In genomic region chr19:38453596-38453995, GRCh38 we compare ENCODE assay signal across 23 cellular contexts. TPM values are rescaled to one million over a fixed set of nuclear protein-coding genes. Genes with fewer than 3 reads are reported as not detected.
"Had no signal": no experiment of that assay in that cellular context is flagged by ENCODE, and none has a peak within 500 bp of the region (broad histone marks: within the 10 kb centered on the region; RNA-seq: fewer than 3 reads in every experiment).

No MANE protein-coding gene starts in this region.

- H3K4me3 Mint-ChIP-seq: activated CD4-positive, alpha-beta T cell treated with anti-CD3 and anti-CD28 coated beads for 36 hours; activated CD4-positive, alpha-beta T cell treated with anti-CD3 and anti-CD28 coated beads, Interleukin-2, amount 10 ng/mL, durations not matched to agents 7 days and 5 days; activated naive CD4-positive, alpha-beta T cell treated with anti-CD3 and anti-CD28 coated beads, Interleukin-2, amount 10 ng/mL, durations not matched to agents 7 days and 5 days; activated naive CD8-positive, alpha-beta T cell; activated naive CD8-positive, alpha-beta T cell treated with anti-CD3 and anti-CD28 coated beads, Interleukin-2, amount 50 U/mL, for 24 hours; activated T-cell treated with anti-CD3 and anti-CD28 coated beads, Interleukin-2, amount 50 U/mL, for 24 hours; brain had no signal

- H3K9me3 ChIP-seq: SJCRH30 had no signal

- H3K36me3 ChIP-seq: WERI-Rb-1 had no signal

- H3K36me3 Mint-ChIP-seq: activated naive CD4-positive, alpha-beta T cell treated with anti-CD3 and anti-CD28 coated beads, Interleukin-2, amount 10 ng/mL, durations not matched to agents 7 days and 5 days; activated naive CD8-positive, alpha-beta T cell had no signal

- H3K27ac Mint-ChIP-seq: activated CD4-positive, alpha-beta T cell treated with anti-CD3 and anti-CD28 coated beads for 36 hours; activated CD4-positive, alpha-beta T cell treated with anti-CD3 and anti-CD28 coated beads, Interleukin-2, amount 10 ng/mL, durations not matched to agents 7 days and 5 days; activated naive CD4-positive, alpha-beta T cell treated with anti-CD3 and anti-CD28 coated beads, Interleukin-2, amount 10 ng/mL, durations not matched to agents 7 days and 5 days; activated naive CD8-positive, alpha-beta T cell; activated naive CD8-positive, alpha-beta T cell treated with anti-CD3 and anti-CD28 coated beads, Interleukin-2, amount 50 U/mL, for 24 hours; activated T-cell treated with anti-CD3 and anti-CD28 coated beads, Interleukin-2, amount 50 U/mL, for 24 hours; brain had no signal

- H3K4me1 Mint-ChIP-seq: activated CD4-positive, alpha-beta T cell treated with anti-CD3 and anti-CD28 coated beads for 36 hours; activated naive CD4-positive, alpha-beta T cell treated with anti-CD3 and anti-CD28 coated beads, Interleukin-2, amount 10 ng/mL, durations not matched to agents 7 days and 5 days; brain had no signal

- H3K27ac ChIP-seq: KMS-11, SJCRH30, SK-N-MC, WERI-Rb-1 had no signal

- H3K27me3 ChIP-seq: SJCRH30 had no signal

- DNase-seq: activated T-cell treated with anti-CD3 and anti-CD28 coated beads, Interleukin-2, amount 50 U/mL, for 24 hours; central memory CD4-positive, alpha-beta T cell; MM.1S; NCI-H1092; NCI-H1436 treated with DMSO at 0.1 percent for 48 hours; NCI-H1694 treated with DMSO at 0.1 percent for 48 hours; NCI-H2029; NCI-H345; NCI-H524 treated with DMSO at 0.1 percent for 48 hours; T1000 had no signal

- H3K4me1 ChIP-seq: SJCRH30 had no signal

- H3K27me3 Mint-ChIP-seq: activated CD4-positive, alpha-beta T cell treated with anti-CD3 and anti-CD28 coated beads, Interleukin-2, amount 10 ng/mL, durations not matched to agents 7 days and 5 days; activated naive CD8-positive, alpha-beta T cell; activated T-cell treated with anti-CD3 and anti-CD28 coated beads, Interleukin-2, amount 50 U/mL, for 24 hours had no signal

- H3K9me3 Mint-ChIP-seq: activated CD4-positive, alpha-beta T cell treated with anti-CD3 and anti-CD28 coated beads, Interleukin-2, amount 10 ng/mL, durations not matched to agents 7 days and 5 days; activated naive CD4-positive, alpha-beta T cell treated with anti-CD3 and anti-CD28 coated beads, Interleukin-2, amount 10 ng/mL, durations not matched to agents 7 days and 5 days; activated naive CD8-positive, alpha-beta T cell treated with anti-CD3 and anti-CD28 coated beads, Interleukin-2, amount 50 U/mL, for 24 hours; activated T-cell treated with anti-CD3 and anti-CD28 coated beads, Interleukin-2, amount 50 U/mL, for 24 hours had no signal

- H3K4me3 ChIP-seq: SJCRH30, SK-N-MC had no signal

- ATAC-seq: activated naive CD8-positive, alpha-beta T cell treated with anti-CD3 and anti-CD28 coated beads, Interleukin-2, amount 50 U/mL, for 24 hours had no signal

RNA-seq across cellular contexts. Expression of gene RYR1, which starts 20.1 kb away (rescaled TPM):
- total RNA-seq: RPMI7951 had no signal

RNA-seq across cellular contexts. Expression of gene RASGRP4, which starts 27.6 kb away (rescaled TPM):
- total RNA-seq: LHCN-M2, NCI-H460, RPMI7951 had no signal
